Comparison of ENCODE assay signal across 38 cellular contexts in the genomic region with DNA sequence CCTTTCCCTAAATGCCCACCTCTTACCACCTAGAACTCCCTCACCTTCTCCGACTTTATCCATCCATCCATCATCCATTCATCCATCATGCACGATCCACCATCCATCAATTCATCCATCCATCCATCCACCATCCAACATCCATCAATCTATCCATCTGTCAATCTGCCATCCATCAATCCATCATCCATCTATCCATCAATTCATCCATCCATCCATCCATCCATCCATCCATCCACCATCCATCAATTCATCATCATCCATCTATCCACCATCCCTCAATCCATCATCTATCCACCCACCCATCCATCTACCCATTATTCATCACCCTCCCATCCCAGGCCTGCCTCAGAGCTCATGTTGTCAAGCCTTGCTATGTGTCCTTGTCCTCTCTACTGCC. TPM values are rescaled to one million over a fixed set of nuclear protein-coding genes. Genes with fewer than 3 reads are reported as not detected.
"Had no signal": no experiment of that assay in that cellular context is flagged by ENCODE, and none has a peak within 500 bp of the region (broad histone marks: within the 10 kb centered on the region; RNA-seq: fewer than 3 reads in every experiment).

No MANE protein-coding gene starts in this region.

- H3K9me3 ChIP-seq: ascending aorta, breast epithelium, colonic mucosa, esophagus squamous epithelium, gastroesophageal sphincter had no signal

- DNase-seq: activated B cell treated with CpG ODN at 0.5 μM for 24 hours; activated CD4-positive, alpha-beta T cell treated with anti-CD3 and anti-CD28 coated beads for 48 hours; activated CD4-positive, alpha-beta T cell treated with anti-CD3 and anti-CD28 coated beads, Interleukin-2, amount 50 U/mL, for 1 hour; activated CD4-positive, alpha-beta T cell treated with anti-CD3 and anti-CD28 coated beads, Interleukin-2, amount 50 U/mL, for 48 hours; activated CD8-positive, alpha-beta memory T cell treated with anti-CD3 and anti-CD28 coated beads, Interleukin-2, amount 10 ng/mL, durations not matched to agents 7 days and 5 days; activated CD8-positive, alpha-beta memory T cell treated with anti-CD3 and anti-CD28 coated beads, Interleukin-2, amount 50 U/mL, for 4 hours; activated CD8-positive, alpha-beta T cell treated with anti-CD3 and anti-CD28 coated beads for 36 hours; activated gamma-delta T cell; activated naive CD4-positive, alpha-beta T cell; activated naive CD4-positive, alpha-beta T cell treated with anti-CD3 and anti-CD28 coated beads, Interleukin-2, amount 10 ng/mL, durations not matched to agents 7 days and 5 days; activated naive CD8-positive, alpha-beta T cell treated with anti-CD3 and anti-CD28 coated beads, Interleukin-2, amount 10 ng/mL, durations not matched to agents 7 days and 5 days; activated T-cell treated with anti-CD3 and anti-CD28 coated beads for 4 hours; activated T-cell treated with anti-CD3 and anti-CD28 coated beads, Interleukin-2, amount 50 U/mL, for 24 hours; activated T-cell treated with anti-CD3 and anti-CD28 coated beads, Interleukin-2, amount 50 U/mL, for 72 hours; central memory CD4-positive, alpha-beta T cell; cerebellar nuclear complex; colonic mucosa; effector CD8-positive, alpha-beta T cell; esophagus squamous epithelium; foreskin melanocyte; T-helper 1 cell; T-helper 17 cell; T1000; WERI-Rb-1 had no signal

- FAIRE-seq: endometrium, endothelial cell of umbilical vein had no signal

- ATAC-seq: activated CD4-positive, CD25-positive, alpha-beta regulatory T cell treated with anti-CD3 and anti-CD28 coated beads, Interleukin-2, amount 50 U/mL, for 24 hours; activated CD8-positive, alpha-beta memory T cell treated with anti-CD3 and anti-CD28 coated beads, Interleukin-2, amount 10 ng/mL, durations not matched to agents 7 days and 5 days; activated CD8-positive, alpha-beta T cell treated with anti-CD3 and anti-CD28 coated beads for 36 hours; activated naive CD4-positive, alpha-beta T cell treated with anti-CD3 and anti-CD28 coated beads, Interleukin-2, amount 50 U/mL, for 72 hours; activated T-cell treated with anti-CD3 and anti-CD28 coated beads, Interleukin-2, amount 50 U/mL, for 72 hours; gastroesophageal sphincter; T-helper 17 cell had no signal

- H3K27ac ChIP-seq: ascending aorta, breast epithelium, cardiac muscle cell, colonic mucosa, epithelial cell of prostate, esophagus squamous epithelium, gastroesophageal sphincter, WERI-Rb-1 had no signal

- H3K4me1 ChIP-seq: ascending aorta, breast epithelium, colonic mucosa had no signal

- H3K36me3 ChIP-seq: ascending aorta, breast epithelium, cardiac muscle cell, colonic mucosa, esophagus squamous epithelium, gastroesophageal sphincter, WERI-Rb-1 had no signal

- H3K4me3 ChIP-seq: ascending aorta, breast epithelium, cardiac muscle cell, colonic mucosa, esophagus squamous epithelium, gastroesophageal sphincter had no signal

- H3K27me3 ChIP-seq: ascending aorta had no signal

RNA-seq across cellular contexts. Expression of a gene that starts 34.5 kb away (rescaled TPM):
- total RNA-seq: activated B cell treated with CpG ODN at 0.5 μM for 24 hours; activated CD8-positive, alpha-beta memory T cell treated with anti-CD3 and anti-CD28 coated beads for 36 hours; activated CD8-positive, alpha-beta memory T cell treated with anti-CD3 and anti-CD28 coated beads, Interleukin-2, amount 10 ng/mL, durations not matched to agents 7 days and 5 days; activated CD8-positive, alpha-beta T cell treated with anti-CD3 and anti-CD28 coated beads for 36 hours; activated naive CD8-positive, alpha-beta T cell treated with anti-CD3 and anti-CD28 coated beads, Interleukin-2, amount 10 ng/mL, durations not matched to agents 7 days and 5 days; activated T-cell treated with anti-CD3 and anti-CD28 coated beads, Interleukin-2, amount 50 U/mL, for 72 hours; ascending aorta; cardiac muscle cell; colonic mucosa; dermis microvascular lymphatic vessel endothelial cell; endothelial cell of umbilical vein; fibroblast of lung; fibroblast of villous mesenchyme; gastroesophageal sphincter; glomerular endothelial cell; T-helper 17 cell had no signal
- polyA plus RNA-seq: cardiac muscle cell, endothelial cell of umbilical vein, fibroblast of lung had no signal
